In the genomic region with DNA sequence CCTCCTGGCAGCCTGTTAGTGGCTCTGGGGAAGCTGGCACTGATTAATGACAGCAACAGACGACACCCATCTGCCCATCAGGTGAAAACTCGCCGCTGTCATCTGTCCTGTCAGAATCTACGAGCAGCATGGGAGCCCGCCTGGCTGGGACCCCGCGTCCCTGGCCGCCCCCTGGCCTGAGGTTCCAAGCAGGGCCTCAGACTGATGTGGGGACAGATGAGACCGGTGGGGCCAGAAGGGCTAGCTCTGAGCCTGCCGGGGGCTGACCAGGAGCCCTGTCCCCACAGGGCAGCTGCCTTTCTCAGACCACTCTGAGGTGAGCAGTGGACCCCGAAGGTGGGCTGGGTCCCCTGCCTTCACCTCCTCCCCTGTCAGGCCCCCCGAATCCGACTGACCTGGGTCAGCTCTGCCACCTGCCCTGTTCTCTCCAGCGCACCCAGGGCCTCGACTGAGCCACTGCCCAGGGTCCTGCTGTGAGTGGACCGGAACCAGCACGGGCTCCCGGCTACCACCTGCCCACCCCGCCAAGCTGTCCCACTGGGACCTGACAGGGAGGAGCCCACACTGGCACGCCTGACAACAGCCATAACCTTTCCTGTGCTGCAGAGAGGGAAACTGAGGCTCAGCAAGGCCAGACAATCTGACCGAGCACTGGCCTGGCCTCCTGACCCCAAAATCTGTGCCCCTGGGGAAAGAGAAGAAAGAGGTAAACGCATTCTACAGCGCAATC, we compare ENCODE assay signal across 1 cellular context.
TF ChIP-seq lines count a peak whose summit lies in the region.

No MANE protein-coding gene starts in this region.

TF ChIP-seq in SK-N-SH, 30 proteins besides CTCF, POLR2A, EP300 and RAD21 (continued from another document):
- TF ChIP-seq, protein P1, sequence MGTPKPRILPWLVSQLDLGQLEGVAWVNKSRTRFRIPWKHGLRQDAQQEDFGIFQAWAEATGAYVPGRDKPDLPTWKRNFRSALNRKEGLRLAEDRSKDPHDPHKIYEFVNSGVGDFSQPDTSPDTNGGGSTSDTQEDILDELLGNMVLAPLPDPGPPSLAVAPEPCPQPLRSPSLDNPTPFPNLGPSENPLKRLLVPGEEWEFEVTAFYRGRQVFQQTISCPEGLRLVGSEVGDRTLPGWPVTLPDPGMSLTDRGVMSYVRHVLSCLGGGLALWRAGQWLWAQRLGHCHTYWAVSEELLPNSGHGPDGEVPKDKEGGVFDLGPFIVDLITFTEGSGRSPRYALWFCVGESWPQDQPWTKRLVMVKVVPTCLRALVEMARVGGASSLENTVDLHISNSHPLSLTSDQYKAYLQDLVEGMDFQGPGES (IDR thresholded peaks at IDR 0.05; ENCODE audit: low read depth, low read length): no peak
- TF ChIP-seq RXRA (IDR thresholded peaks at IDR 0.05; ENCODE audit: borderline replicate concordance, low read depth) (no peak), NRF1 (IDR thresholded peaks at IDR 0.05; ENCODE audit: low read depth, low read length) (no peak), CHD2 (IDR thresholded peaks at IDR 0.05; ENCODE audit: low read length, partially characterized antibody) (no peak), NFIC (IDR thresholded peaks at IDR 0.05; ENCODE audit: borderline replicate concordance) (no peak)
